1 cellular context compared by ENCODE assay signal in genomic region chr3:30620402-30621360, GRCh38.
TF ChIP-seq lines count a peak whose summit lies in the region.

No MANE protein-coding gene starts in this region.

TF ChIP-seq in H1, 55 proteins besides CTCF, POLR2A, EP300 and RAD21:
- TF ChIP-seq CEBPB (IDR thresholded peaks at IDR 0.05; ENCODE audit: low read depth, low read length): no peak
- TF ChIP-seq NANOG (IDR thresholded peaks at IDR 0.05; ENCODE audit: insufficient read depth, low read depth, low read length, poor library complexity, severe bottlenecking): no peak
- TF ChIP-seq KDM4A (IDR thresholded peaks at IDR 0.05; ENCODE audit: low read depth, low read length, severe bottlenecking): no peak
- TF ChIP-seq CHD7 (IDR thresholded peaks at IDR 0.05; ENCODE audit: insufficient replicate concordance, low read length): no peak
- TF ChIP-seq CBX5 (IDR thresholded peaks at IDR 0.05; ENCODE audit: low read depth, low read length): no peak
- no peak for TF ChIP-seq SP4 (IDR thresholded peaks at IDR 0.05; ENCODE audit: low read length)
- TF ChIP-seq RBBP5 (IDR thresholded peaks at IDR 0.05; ENCODE audit: borderline replicate concordance, low read depth, low read length): no peak
- TF ChIP-seq TBP (IDR thresholded peaks at IDR 0.05; ENCODE audit: low read depth, low read length): no peak
- no peak for TF ChIP-seq EGR1 (IDR thresholded peaks at IDR 0.05; ENCODE audit: borderline replicate concordance, low read depth, low read length)
- no peak for TF ChIP-seq ATF2 (IDR thresholded peaks at IDR 0.05; ENCODE audit: low read length)
- no peak for TF ChIP-seq USF2 (IDR thresholded peaks at IDR 0.05; ENCODE audit: low read length)
- TF ChIP-seq POLR2AphosphoS5 (IDR thresholded peaks at IDR 0.05; ENCODE audit: low read depth, low read length): no peak
- TF ChIP-seq CHD2 (IDR thresholded peaks at IDR 0.05; ENCODE audit: low read length): no peak
- TF ChIP-seq SIN3A (conservative IDR thresholded peaks at IDR 0.05 in 1 of 2, IDR thresholded peaks at IDR 0.05 in 1 of 2; ENCODE audit: low read depth in 1 of 2, low read length in 2 of 2): no peak
- TF ChIP-seq EZH2 (IDR thresholded peaks at IDR 0.05; ENCODE audit: low read depth, low read length, severe bottlenecking): no peak
- TF ChIP-seq YY1 (IDR thresholded peaks at IDR 0.05; ENCODE audit: low read depth, low read length): no peak
